Comparison of ENCODE assay signal across 22 cellular contexts in genomic region chr20:26135325-26136110, GRCh38.
DNase-seq lines count a peak whose midpoint lies in the region; ATAC-seq and TF ChIP-seq lines count a peak whose summit lies in the region.
"Had no signal": no experiment of that assay in that cellular context is flagged by ENCODE, and none has a peak within 500 bp of the region (broad histone marks: within the 10 kb centered on the region; RNA-seq: fewer than 3 reads in every experiment).

No MANE protein-coding gene starts in this region.

- no peaks in the 10 kb centered on the region for H3K9me3 Mint-ChIP-seq in endothelial cell (ENCODE audit: unreplicated experiment)
- H3K9me3 Mint-ChIP-seq: activated CD4-positive, alpha-beta memory T cell treated with anti-CD3 and anti-CD28 coated beads for 36 hours had no signal

- H3K4me3 Mint-ChIP-seq in endothelial cell (ENCODE audit: unreplicated experiment): peak overlapping the region; percentile 56
- H3K4me3 Mint-ChIP-seq: activated CD4-positive, alpha-beta memory T cell treated with anti-CD3 and anti-CD28 coated beads for 36 hours; naive thymus-derived CD8-positive, alpha-beta T cell had no signal

- no peak for TF ChIP-seq CTCF in endothelial cell (IDR thresholded peaks at IDR 0.05; ENCODE audit: unreplicated experiment)

- H3K4me1 Mint-ChIP-seq in endothelial cell (ENCODE audit: unreplicated experiment): no peaks in the 10 kb centered on the region

- no peak overlapping the region for H3K27ac Mint-ChIP-seq in endothelial cell (ENCODE audit: unreplicated experiment)
- H3K27ac Mint-ChIP-seq: activated CD4-positive, alpha-beta memory T cell treated with anti-CD3 and anti-CD28 coated beads for 36 hours had no signal

- no peaks in the 10 kb centered on the region for H3K36me3 Mint-ChIP-seq in endothelial cell (ENCODE audit: low read depth, unreplicated experiment)
- H3K36me3 Mint-ChIP-seq: activated CD4-positive, alpha-beta memory T cell treated with anti-CD3 and anti-CD28 coated beads for 36 hours; naive thymus-derived CD8-positive, alpha-beta T cell had no signal

- no peak for ATAC-seq in HG03469 (IDR thresholded peaks at IDR 0.05; ENCODE audit: unreplicated experiment)
- ATAC-seq: activated CD4-positive, CD25-positive, alpha-beta regulatory T cell treated with anti-CD3 and anti-CD28 coated beads, Interleukin-2, amount 50 U/mL, for 24 hours; naive thymus-derived CD8-positive, alpha-beta T cell had no signal

- no peak overlapping the region for H3K4me3 ChIP-seq in Jurkat, Clone E6-1 (ENCODE audit: low read length)
- H3K4me3 ChIP-seq: breast epithelium, vagina had no signal

- DNase-seq in Jurkat, Clone E6-1 (ENCODE audit: low read depth, low spot score): peak; percentile 3
- DNase-seq in NCI-H2227 (lab: John Stamatoyannopoulos, UW; ENCODE audit: unreplicated experiment) (peak; percentile 97), NCI-H82 treated with DMSO at 0.1 percent for 48 hours (lab: John Stamatoyannopoulos, UW; ENCODE audit: unreplicated experiment) (peak; percentile 79), endothelial cell (ENCODE audit: low spot score) (no peak), activated T-cell treated with anti-CD3 and anti-CD28 coated beads for 4 hours (no peak), CD1c-positive myeloid dendritic cell (ENCODE audit: extremely low spot score) (no peak)
- no peak for DNase-seq in activated CD4-positive, alpha-beta T cell treated with anti-CD3 and anti-CD28 coated beads, Interleukin-2, amount 50 U/mL, for 1 hour
- DNase-seq: activated CD4-positive, alpha-beta memory T cell treated with anti-CD3 and anti-CD28 coated beads for 36 hours; activated CD8-positive, alpha-beta memory T cell treated with anti-CD3 and anti-CD28 coated beads, Interleukin-2, amount 50 U/mL, for 4 hours; activated naive CD4-positive, alpha-beta T cell treated with anti-CD3 and anti-CD28 coated beads, Interleukin-2, amount 50 U/mL, for 16 hours; C1 segment of cervical spinal cord; effector CD4-positive, alpha-beta T cell; islet precursor cell; naive thymus-derived CD8-positive, alpha-beta T cell; NCI-H1048; NCI-H2029; NCI-H69; stimulated activated naive CD4-positive, alpha-beta T cell had no signal

- peaks cover 2% of the 10 kb centered on the region for H3K27me3 Mint-ChIP-seq in endothelial cell (ENCODE audit: unreplicated experiment)
- H3K27me3 Mint-ChIP-seq: activated CD4-positive, alpha-beta memory T cell treated with anti-CD3 and anti-CD28 coated beads for 36 hours had no signal

Comparison
In these comparisons a context has a peak if more than half of its experiments do, and no peak if none do; other contexts are left out.
1. DNase-seq: peak in Jurkat, Clone E6-1 (single experiment), NCI-H2227 (single experiment) and NCI-H82 treated with DMSO at 0.1 percent for 48 hours (single experiment); none in endothelial cell (single experiment), activated T-cell treated with anti-CD3 and anti-CD28 coated beads for 4 hours (single experiment), CD1c-positive myeloid dendritic cell (single experiment) and activated CD4-positive, alpha-beta T cell treated with anti-CD3 and anti-CD28 coated beads, Interleukin-2, amount 50 U/mL, for 1 hour (single experiment).